ENCODE assay signal across 1 cellular context in the genomic region with DNA sequence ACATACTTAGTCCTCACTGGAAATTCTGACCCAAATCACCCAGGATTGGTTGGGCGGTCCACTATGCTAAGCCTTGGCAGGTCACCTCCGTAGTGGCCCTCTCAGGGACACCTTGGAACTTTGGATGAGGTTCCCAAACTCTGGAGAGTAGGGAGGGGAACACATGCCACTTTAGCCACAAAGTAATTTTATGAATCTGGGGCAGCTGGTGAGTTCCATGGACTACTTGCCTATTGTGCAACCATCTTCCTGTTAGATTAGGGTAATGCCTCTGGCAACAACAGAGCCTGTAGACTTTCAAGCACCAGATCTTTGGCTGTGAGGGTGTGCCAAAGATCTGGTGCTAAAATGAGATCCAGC.
TF ChIP-seq lines count a peak whose summit lies in the region.

No MANE protein-coding gene starts in this region.

TF ChIP-seq in HepG2, 621 proteins besides CTCF, POLR2A, EP300 and RAD21 (continued from another document):
- TF ChIP-seq AKNA (CRISPR knock-in tag; IDR thresholded peaks at IDR 0.05; ENCODE audit: borderline replicate concordance) (no peak), SALL1 (CRISPR knock-in tag; IDR thresholded peaks at IDR 0.05) (no peak)
TF ChIP-seq in HepG2: peak in this region for 1.
